22 cellular contexts compared by ENCODE assay signal in the genomic region with DNA sequence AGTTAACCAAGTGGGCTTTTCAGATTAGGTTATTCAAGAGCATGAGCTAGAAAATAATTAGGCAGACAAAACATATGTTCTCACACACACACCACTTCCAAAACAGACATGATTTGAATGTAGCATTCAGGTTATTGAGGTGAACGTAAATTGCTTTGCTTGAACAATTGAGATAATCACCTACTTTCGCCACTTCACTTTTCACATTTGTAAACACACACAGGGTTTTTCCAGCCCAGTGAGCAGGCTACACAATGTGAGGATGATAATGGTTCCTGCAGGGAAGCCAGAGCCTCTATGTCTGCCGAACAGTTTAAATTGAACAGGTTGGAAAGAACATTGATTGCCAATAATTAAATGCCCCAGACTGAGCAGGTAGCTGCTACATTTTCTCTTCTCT.
DNase-seq lines count a peak whose midpoint lies in the region; TF ChIP-seq lines count a peak whose summit lies in the region.
"Had no signal": no experiment of that assay in that cellular context is flagged by ENCODE, and none has a peak within 500 bp of the region (broad histone marks: within the 10 kb centered on the region; RNA-seq: fewer than 3 reads in every experiment).

No MANE protein-coding gene starts in this region.

- peak; percentile 19 for DNase-seq in NCI-H1436 (lab: John Stamatoyannopoulos, UW)
- DNase-seq in NCI-H1436 treated with DMSO at 0.1 percent for 48 hours (lab: John Stamatoyannopoulos, UW), result no peak
- peak; percentile 63 for DNase-seq in NCI-H2029 treated with DMSO at 0.1 percent for 48 hours (lab: John Stamatoyannopoulos, UW)
- peak; percentile 0 for DNase-seq in NCI-H526 treated with DMSO at 0.1 percent for 48 hours (lab: John Stamatoyannopoulos, UW)
- DNase-seq in thyroid gland, result peak; percentile 20
- DNase-seq in transverse colon, result no peak
- no peak for DNase-seq in left ventricle myocardium inferior
- no peak for DNase-seq in medulla oblongata (ENCODE audit: extremely low spot score)
- DNase-seq: 8988T; activated CD8-positive, alpha-beta T cell treated with anti-CD3 and anti-CD28 coated beads, Interleukin-2, amount 10 ng/mL, durations not matched to agents 7 days and 5 days; activated naive CD4-positive, alpha-beta T cell; activated T-cell treated with anti-CD3 and anti-CD28 coated beads, Interleukin-2, amount 50 U/mL, for 24 hours; amygdala; CD8-positive, alpha-beta T cell; colonic mucosa; endodermal cell; kidney; nucleus accumbens; SHP77 treated with DMSO at 0.1 percent for 48 hours; small intestine; stimulated activated CD4-positive, alpha-beta T cell treated with anti-CD3 and anti-CD28 coated beads, Interleukin-4, amount 100 ng/mL, for 1 hour; stimulated activated naive CD8-positive, alpha-beta T cell treated with anti-CD3 and anti-CD28 coated beads, Interleukin-15, Interleukin-2, amounts not matched to agents 100 U/mL and 50 U/mL, for 24 hours had no signal

- no peak overlapping the region for H3K4me3 ChIP-seq in thyroid gland (replicated peaks in 1 of 3)
- H3K4me3 ChIP-seq in transverse colon, result no peak overlapping the region
- H3K4me3 ChIP-seq in left ventricle myocardium inferior, result no peak overlapping the region
- H3K4me3 ChIP-seq: colonic mucosa had no signal

- H3K9me3 ChIP-seq in thyroid gland, result no peaks in the 10 kb centered on the region
- H3K9me3 ChIP-seq in transverse colon, result peaks cover 0 to 3% of the 10 kb centered on the region in 2 donors
- H3K9me3 ChIP-seq in left ventricle myocardium inferior (replicated peaks), result no peaks in the 10 kb centered on the region
- H3K9me3 ChIP-seq: colonic mucosa had no signal

- intact Hi-C loops in thyroid gland (cut with DNase I), result no loop called here
- intact Hi-C loops in transverse colon (cut with DNase I; ENCODE audit: low total_unique reads), result no loop called here
- intact Hi-C loops in left ventricle myocardium inferior (cut with micrococcal nuclease), result no loop called here

- no peak for TF ChIP-seq CTCF in thyroid gland (IDR thresholded peaks at IDR 0.05)
- TF ChIP-seq CTCF in transverse colon (IDR thresholded peaks at IDR 0.05), result no peak
- no peak for TF ChIP-seq CTCF in left ventricle myocardium inferior (IDR thresholded peaks at IDR 0.05; ENCODE audit: borderline replicate concordance)

- in situ Hi-C loops in transverse colon (cut with MboI; ENCODE audit: low pct_ligation_motif_present in 1 of 4, low pct_unique_long_range_greater_than_20kb in 1 of 4, low sequenced_read_pairs in 3 of 4), result no loop called here

- 32 to 46% methylated on average over 3 of the region's 3 CpGs for WGBS in thyroid gland, 2 donors
- 64 to 67% methylated on average over 3 of the region's 3 CpGs for WGBS in transverse colon (ENCODE audit: low coverage in 1 of 2), 2 donors

- no peak for TF ChIP-seq EP300 in transverse colon (IDR thresholded peaks at IDR 0.05; ENCODE audit: low read depth)

- TF ChIP-seq POLR2A in thyroid gland (IDR thresholded peaks at IDR 0.05) (no peak), transverse colon (IDR thresholded peaks at IDR 0.05) (no peak)

- H3K36me3 ChIP-seq in thyroid gland (no peaks in the 10 kb centered on the region), transverse colon (no peaks in the 10 kb centered on the region), left ventricle myocardium inferior (no peaks in the 10 kb centered on the region)
- H3K36me3 ChIP-seq: colonic mucosa had no signal

- H3K4me1 ChIP-seq in thyroid gland (peaks cover 3 to 8% of the 10 kb centered on the region in 2 donors), transverse colon (no peaks in the 10 kb centered on the region), left ventricle myocardium inferior (no peaks in the 10 kb centered on the region)
- H3K4me1 ChIP-seq: colonic mucosa had no signal

- no peak overlapping the region for H3K27ac ChIP-seq in thyroid gland
- H3K27ac ChIP-seq in transverse colon, result no peak overlapping the region
- H3K27ac ChIP-seq in left ventricle myocardium inferior (replicated peaks), result no peak overlapping the region
- H3K27ac ChIP-seq: colonic mucosa had no signal

- no peaks in the 10 kb centered on the region for H3K27me3 ChIP-seq in thyroid gland
- no peaks in the 10 kb centered on the region for H3K27me3 ChIP-seq in transverse colon
- H3K27me3 ChIP-seq in left ventricle myocardium inferior (ENCODE audit: low read depth), result peaks cover 18% of the 10 kb centered on the region
- H3K27me3 ChIP-seq: colonic mucosa had no signal

Comparison
In these comparisons a context has a peak if more than half of its experiments do, and no peak if none do; other contexts are left out.
1. DNase-seq: peak in NCI-H1436 (single experiment), NCI-H2029 treated with DMSO at 0.1 percent for 48 hours (single experiment), NCI-H526 treated with DMSO at 0.1 percent for 48 hours (single experiment) and thyroid gland (2 of 2); none in NCI-H1436 treated with DMSO at 0.1 percent for 48 hours (single experiment), transverse colon (single experiment), left ventricle myocardium inferior (single experiment) and medulla oblongata (single experiment).